24 cellular contexts compared by ENCODE assay signal in the genomic region with DNA sequence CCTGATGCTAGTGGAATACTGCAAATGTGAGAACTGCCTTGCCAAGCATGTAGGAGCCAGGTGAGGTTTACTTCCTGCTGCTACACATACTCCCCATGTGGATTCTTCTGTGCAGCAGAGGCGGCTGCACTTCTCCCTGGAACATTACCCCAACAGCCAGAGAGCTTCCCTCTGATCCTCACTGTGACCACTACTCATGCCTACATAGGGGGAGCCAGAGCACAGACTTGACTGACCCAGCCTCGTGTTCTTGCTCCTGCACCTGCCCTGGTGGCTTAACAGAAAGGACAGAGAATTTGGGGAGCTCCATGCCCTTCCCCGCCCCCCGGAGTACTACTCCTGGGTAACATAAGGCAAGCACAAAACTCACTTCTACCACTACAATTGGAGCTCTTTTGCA. TPM values are rescaled to one million over a fixed set of nuclear protein-coding genes. Genes with fewer than 3 reads are reported as not detected.
DNase-seq lines count a peak whose midpoint lies in the region; ATAC-seq and TF ChIP-seq lines count a peak whose summit lies in the region.
"Had no signal": no experiment of that assay in that cellular context is flagged by ENCODE, and none has a peak within 500 bp of the region (broad histone marks: within the 10 kb centered on the region; RNA-seq: fewer than 3 reads in every experiment).

No MANE protein-coding gene starts in this region.

- H2BK5ac ChIP-seq in H9 (ENCODE audit: insufficient read length, low read length) = no peak overlapping the region
- H2BK5ac ChIP-seq in mesendoderm (ENCODE audit: low read length) = no peak overlapping the region
- no peak overlapping the region for H2BK5ac ChIP-seq in mesenchymal stem cell (ENCODE audit: low read depth, low read length, poor library complexity, severe bottlenecking)

- H3K36me3 ChIP-seq in endodermal cell (ENCODE audit: control insufficient read depth, insufficient read depth, low read length) (no peaks in the 10 kb centered on the region), mesendoderm (ENCODE audit: control insufficient read depth, insufficient read depth, low read length) (no peaks in the 10 kb centered on the region), mesenchymal stem cell (ENCODE audit: control insufficient read depth in 1 of 2, insufficient read depth in 2 of 2, low read depth in 1 of 2, low read length in 2 of 2) (no peaks in the 10 kb centered on the region)
- H3K36me3 ChIP-seq: BE2C had no signal

- H2BK12ac ChIP-seq in H9 (ENCODE audit: insufficient read length, low read depth, low read length) (no peak overlapping the region), mesenchymal stem cell (ENCODE audit: low read length in 2 of 2) (no peak overlapping the region)

- no peak overlapping the region for H2BK20ac ChIP-seq in H9 (ENCODE audit: low read depth, low read length, poor library complexity, severe bottlenecking)

- H4K91ac ChIP-seq in H9 (ENCODE audit: insufficient read length, low read depth, low read length) (no peak overlapping the region), mesenchymal stem cell (ENCODE audit: low read length) (no peak overlapping the region)

- no peak overlapping the region for H3K27ac ChIP-seq in H9 (ENCODE audit: insufficient read length, low read depth, low read length)
- H3K27ac ChIP-seq in endodermal cell (ENCODE audit: low read depth, low read length) = no peak overlapping the region
- no peak overlapping the region for H3K27ac ChIP-seq in mesendoderm (ENCODE audit: low read depth, low read length)
- no peak overlapping the region for H3K27ac ChIP-seq in mesenchymal stem cell (ENCODE audit: low read length, poor library complexity, severe bottlenecking)

- H2BK15ac ChIP-seq in H9 (ENCODE audit: low read depth, low read length) (no peak overlapping the region), mesendoderm (replicated peaks; ENCODE audit: low read depth) (no peak overlapping the region), mesenchymal stem cell (ENCODE audit: low read depth, poor library complexity, severe bottlenecking) (no peak overlapping the region)

- H3K79me2 ChIP-seq in H9 (ENCODE audit: insufficient read depth, low read length) (no peaks in the 10 kb centered on the region), mesendoderm (ENCODE audit: control insufficient read depth, insufficient read depth, low read length) (no peaks in the 10 kb centered on the region)

- H2AFZ ChIP-seq in H9 (ENCODE audit: low read length) (no peak overlapping the region), mesenchymal stem cell (ENCODE audit: low read depth, low read length) (no peak overlapping the region)

- H3K9ac ChIP-seq in H9 (ENCODE audit: extremely low read depth, insufficient read length, low read length) (no peak overlapping the region), endodermal cell (ENCODE audit: extremely low read depth, low read length, poor library complexity, severe bottlenecking) (no peak overlapping the region), mesendoderm (ENCODE audit: low read length) (no peak overlapping the region), mesenchymal stem cell (ENCODE audit: low read length) (no peak overlapping the region)
- H3K9ac ChIP-seq: SK-N-SH had no signal

- no CpG with 5 or more reads among the region's 4 CpGs for WGBS in H9 (ENCODE audit: extremely low coverage, insufficient read length, low lambda C conversion rate)
- 40 to 63% methylated on average over 1 to 4 of the region's 4 CpGs for WGBS in endodermal cell (ENCODE audit: insufficient coverage in 1 of 2, insufficient read length in 1 of 2), 2 experiments
- no CpG with 5 or more reads among the region's 4 CpGs for WGBS in mesendoderm (ENCODE audit: extremely low coverage, insufficient coverage, low lambda C conversion rate)
- 44% methylated on average over 4 of the region's 4 CpGs for WGBS in mesenchymal stem cell

- no peak overlapping the region for H4K5ac ChIP-seq in H9 (ENCODE audit: insufficient read length, low read depth, low read length)
- H4K5ac ChIP-seq in mesendoderm (ENCODE audit: low read length) = no peak overlapping the region

- no peaks in the 10 kb centered on the region for H3K4me1 Mint-ChIP-seq in H9
- H3K4me1 Mint-ChIP-seq in endodermal cell = no peaks in the 10 kb centered on the region
- H3K4me1 Mint-ChIP-seq: CD14-positive monocyte; CD8-positive, alpha-beta memory T cell had no signal

- H3K36me3 Mint-ChIP-seq in H9 (ENCODE audit: insufficient read depth in 1 of 3, low read depth in 3 of 3) (no peaks in the 10 kb centered on the region), endodermal cell (ENCODE audit: low read depth) (no peaks in the 10 kb centered on the region)
- H3K36me3 Mint-ChIP-seq: CD14-positive monocyte; CD8-positive, alpha-beta memory T cell had no signal

- H3K14ac ChIP-seq in H9 (ENCODE audit: insufficient read depth, low read length) = no peak overlapping the region
- H3K14ac ChIP-seq in mesenchymal stem cell (ENCODE audit: low read length in 2 of 2) = no peak overlapping the region

- peak; percentile 9 for DNase-seq in NCI-H2107 treated with DMSO at 0.1 percent for 48 hours (lab: John Stamatoyannopoulos, UW; ENCODE audit: unreplicated experiment)
- no peak for DNase-seq in NCI-H2107 (lab: John Stamatoyannopoulos, UW)
- peak; percentile 38 for DNase-seq in H9
- DNase-seq in endodermal cell = peak; percentile 54
- DNase-seq in mesendoderm = peak; percentile 19
- no peak for DNase-seq in mesenchymal stem cell
- DNase-seq in omental fat pad (ENCODE audit: low spot score) = no peak
- DNase-seq in stimulated activated CD4-positive, alpha-beta T cell treated with anti-CD3 and anti-CD28 coated beads, Interleukin-15, amount 100 ng/mL, for 24 hours = no peak
- DNase-seq: 8988T; ACHN; BE2C; CD8-positive, alpha-beta memory T cell; Karpas-422; NCI-H1092 treated with DMSO at 0.1 percent for 48 hours; NCI-H1436; NCI-H1930; NCI-H2227 treated with DMSO at 0.1 percent for 48 hours; NCI-H510A; NK-92 treated with Interleukin-12 subunit alpha and Interleukin-12 subunit beta, amount 100 ng/mL, for 24 hours; PC-3; SK-N-SH; SW 1271 had no signal

- no peak overlapping the region for H3K18ac ChIP-seq in H9 (ENCODE audit: insufficient read length, low read depth, low read length)
- no peak overlapping the region for H3K18ac ChIP-seq in mesendoderm (ENCODE audit: low read length)
- H3K18ac ChIP-seq in mesenchymal stem cell (ENCODE audit: low read depth in 1 of 2, low read length in 2 of 2) = no peak overlapping the region

- TF ChIP-seq CTCF in H9 (conservative IDR thresholded peaks at IDR 0.05) (peak; percentile 33; the same call in 1 of the 3 replicates), endodermal cell (conservative IDR thresholded peaks at IDR 0.05) (peak; percentile 57), omental fat pad (IDR thresholded peaks at IDR 0.05) (no peak)

- no peaks in the 10 kb centered on the region for H3K23me2 ChIP-seq in H9 (ENCODE audit: insufficient read length, low read depth, low read length, poor library complexity, severe bottlenecking)

- H3K9me3 ChIP-seq in H9 (ENCODE audit: control insufficient read depth, low read depth, low read length) (no peaks in the 10 kb centered on the region), endodermal cell (ENCODE audit: control insufficient read depth, low read length) (no peaks in the 10 kb centered on the region), mesenchymal stem cell (ENCODE audit: control insufficient read depth, low read length) (no peaks in the 10 kb centered on the region)
- H3K9me3 ChIP-seq: BE2C, SK-N-SH had no signal

- H3K27me3 ChIP-seq in H9 (ENCODE audit: insufficient read depth, low read length) (no peaks in the 10 kb centered on the region), endodermal cell (ENCODE audit: control insufficient read depth, insufficient read depth, low read length, poor library complexity, severe bottlenecking) (no peaks in the 10 kb centered on the region), mesendoderm (ENCODE audit: insufficient read depth, low read length, poor library complexity) (no peaks in the 10 kb centered on the region), mesenchymal stem cell (ENCODE audit: control insufficient read depth in 1 of 2, insufficient read depth in 1 of 2, low read length in 2 of 2) (no peaks in the 10 kb centered on the region)
- H3K27me3 ChIP-seq: BE2C had no signal

- H3K23ac ChIP-seq in H9 (ENCODE audit: insufficient read length, low read depth, low read length) (no peak overlapping the region), mesendoderm (ENCODE audit: low read length) (no peak overlapping the region), mesenchymal stem cell (ENCODE audit: low read length in 2 of 2) (no peak overlapping the region)

- H3K4me2 ChIP-seq in H9 (ENCODE audit: insufficient read depth, insufficient read length, low read length) (no peak overlapping the region), mesendoderm (ENCODE audit: low read length) (no peak overlapping the region), mesenchymal stem cell (ENCODE audit: low read length, poor library complexity, severe bottlenecking) (no peak overlapping the region)
- H3K4me2 ChIP-seq: SK-N-SH had no signal

- H3K9me3 Mint-ChIP-seq in H9 (no peaks in the 10 kb centered on the region; a peak in 1 of 5 replicates), endodermal cell (no peaks in the 10 kb centered on the region)

- no peaks in the 10 kb centered on the region for H3K27me3 Mint-ChIP-seq in H9 (ENCODE audit: low read depth)
- peaks cover 14% of the 10 kb centered on the region for H3K27me3 Mint-ChIP-seq in endodermal cell (ENCODE audit: insufficient read depth)
- H3K27me3 Mint-ChIP-seq: CD8-positive, alpha-beta memory T cell had no signal

- no peak overlapping the region for H3K4ac ChIP-seq in H9 (ENCODE audit: low read depth, low read length)
- H3K4ac ChIP-seq in mesendoderm (ENCODE audit: low read depth, low read length) = no peak overlapping the region
- no peak overlapping the region for H3K4ac ChIP-seq in mesenchymal stem cell (ENCODE audit: low read depth in 1 of 2, low read length in 2 of 2)

- H3K4me3 ChIP-seq in endodermal cell (ENCODE audit: low read length) = no peak overlapping the region
- H3K4me3 ChIP-seq in mesendoderm (ENCODE audit: low read length) = no peak overlapping the region
- no peak overlapping the region for H3K4me3 ChIP-seq in mesenchymal stem cell (ENCODE audit: insufficient read depth in 1 of 2, low read depth in 1 of 2, low read length in 2 of 2)

- H2AK5ac ChIP-seq in H9 (ENCODE audit: insufficient read length, low read length) (no peak overlapping the region), mesendoderm (ENCODE audit: low read length) (no peak overlapping the region), mesenchymal stem cell (ENCODE audit: low read length, severe bottlenecking) (no peak overlapping the region)

- H2BK120ac ChIP-seq in H9 (ENCODE audit: low read depth, low read length, poor library complexity, severe bottlenecking) = no peak overlapping the region
- no peak overlapping the region for H2BK120ac ChIP-seq in mesendoderm (ENCODE audit: low read depth, low read length)
- no peak overlapping the region for H2BK120ac ChIP-seq in mesenchymal stem cell (ENCODE audit: low read depth, low read length)

- no peaks in the 10 kb centered on the region for H4K20me1 ChIP-seq in H9 (ENCODE audit: control insufficient read depth, insufficient read depth, insufficient read length)

- H4K8ac ChIP-seq in H9 (replicated peaks; ENCODE audit: insufficient read length, low read depth, low read length) (no peak overlapping the region), mesendoderm (ENCODE audit: low read depth, low read length) (no peak overlapping the region), mesenchymal stem cell (ENCODE audit: low read length) (no peak overlapping the region)

- H3T11ph ChIP-seq in H9 (ENCODE audit: low read length) = no peak overlapping the region

- no peak overlapping the region for H3K27ac Mint-ChIP-seq in H9
- H3K27ac Mint-ChIP-seq in endodermal cell = no peak overlapping the region
- H3K27ac Mint-ChIP-seq: CD8-positive, alpha-beta memory T cell had no signal

- H3K56ac ChIP-seq in H9 (ENCODE audit: insufficient read length, low read depth, low read length) (no peak overlapping the region), mesendoderm (ENCODE audit: low read length) (no peak overlapping the region)

- H3K4me3 Mint-ChIP-seq in H9 (no peak overlapping the region), endodermal cell (no peak overlapping the region)
- H3K4me3 Mint-ChIP-seq: CD14-positive monocyte; CD8-positive, alpha-beta memory T cell had no signal

- H3K79me1 ChIP-seq in H9 (ENCODE audit: insufficient read depth, low read depth, low read length, poor library complexity, severe bottlenecking) = no peaks in the 10 kb centered on the region
- no peaks in the 10 kb centered on the region for H3K79me1 ChIP-seq in mesendoderm (ENCODE audit: low read length)
- no peaks in the 10 kb centered on the region for H3K79me1 ChIP-seq in mesenchymal stem cell (replicated peaks; ENCODE audit: low read length, poor library complexity, severe bottlenecking)

- no peak for ATAC-seq in omental fat pad (ENCODE audit: low FRiP score)
- ATAC-seq: HCT116, PC-3 had no signal

- H3K4me1 ChIP-seq in H9 (ENCODE audit: insufficient read depth, low read length) (no peaks in the 10 kb centered on the region), endodermal cell (ENCODE audit: control insufficient read depth, insufficient read depth, low read length) (no peaks in the 10 kb centered on the region), mesendoderm (ENCODE audit: control insufficient read depth, low read depth, low read length) (no peaks in the 10 kb centered on the region), mesenchymal stem cell (ENCODE audit: control insufficient read depth, insufficient read depth, low read depth, low read length) (no peaks in the 10 kb centered on the region)
- H3K4me1 ChIP-seq: BE2C had no signal

RNA-seq across cellular contexts. Expression of a gene that starts 38.4 kb away (rescaled TPM):
- not detected in 2 replicates for total RNA-seq in H9 (2021)
- total RNA-seq in endodermal cell = not detected
- polyA plus RNA-seq in endodermal cell (2013, experiment 1 of 2) = not detected
- not detected for polyA plus RNA-seq in endodermal cell (2013, experiment 2 of 2)
- polyA plus RNA-seq in mesendoderm (2013, experiment 1 of 2) = not detected
- not detected for polyA plus RNA-seq in mesendoderm (2013, experiment 2 of 2)
- polyA plus RNA-seq in mesenchymal stem cell (2013, experiment 1 of 2) = not detected
- polyA plus RNA-seq in mesenchymal stem cell (2013, experiment 2 of 2) = not detected
- not detected for total RNA-seq in omental fat pad
- total RNA-seq: CD8-positive, alpha-beta memory T cell; PC-3 had no signal
- polyA plus RNA-seq: CD14-positive monocyte; CD8-positive, alpha-beta memory T cell; SK-N-SH had no signal

RNA-seq across cellular contexts. Expression of a gene that starts 52.0 kb away (rescaled TPM):
- total RNA-seq in H9 (2021) = 0.26 TPM in 1 of 2 replicates, not detected in the other
- not detected for total RNA-seq in endodermal cell
- 0.18 TPM for polyA plus RNA-seq in endodermal cell (2013, experiment 1 of 2)
- polyA plus RNA-seq in endodermal cell (2013, experiment 2 of 2) = 0.12 TPM
- polyA plus RNA-seq in mesendoderm (2013, experiment 1 of 2) = 0.03 TPM
- 0.04 TPM for polyA plus RNA-seq in mesendoderm (2013, experiment 2 of 2)
- polyA plus RNA-seq in mesenchymal stem cell (2013, experiment 1 of 2) = not detected
- polyA plus RNA-seq in mesenchymal stem cell (2013, experiment 2 of 2) = 0.01 TPM
- not detected for total RNA-seq in omental fat pad
- total RNA-seq: CD8-positive, alpha-beta memory T cell; PC-3 had no signal
- polyA plus RNA-seq: CD14-positive monocyte; CD8-positive, alpha-beta memory T cell had no signal

Comparison
In these comparisons a context has a peak if more than half of its experiments do, and no peak if none do; other contexts are left out.
1. DNase-seq: peak in NCI-H2107 treated with DMSO at 0.1 percent for 48 hours (single experiment), H9 (single experiment), endodermal cell (single experiment) and mesendoderm (single experiment); none in NCI-H2107 (single experiment), mesenchymal stem cell (single experiment), omental fat pad (single experiment) and stimulated activated CD4-positive, alpha-beta T cell treated with anti-CD3 and anti-CD28 coated beads, Interleukin-15, amount 100 ng/mL, for 24 hours (single experiment).
2. CTCF ChIP-seq: peak in H9 (single experiment) and endodermal cell (single experiment); none in omental fat pad (0 of 3).